7 cellular contexts compared by ENCODE assay signal in genomic region chr14:24051789-24052655, GRCh38. TPM values are rescaled to one million over a fixed set of nuclear protein-coding genes. Genes with fewer than 3 reads are reported as not detected.
DNase-seq lines count a peak whose midpoint lies in the region; ATAC-seq and TF ChIP-seq lines count a peak whose summit lies in the region.

Gene CARMIL3, plus strand, starts transcription at chr14:24052009. Its CDS starts 145 bp downstream, at chr14:24052154.

- H3K4me1 ChIP-seq in mammary epithelial cell (ENCODE audit: insufficient read depth, low read length), result peaks cover 13% of the 10 kb centered on the region

- no peaks in the 10 kb centered on the region for H3K36me3 Mint-ChIP-seq in immature natural killer cell

- ATAC-seq in HG02623 (IDR thresholded peaks at IDR 0.05; ENCODE audit: unreplicated experiment), result peak; percentile 64

- no peaks in the 10 kb centered on the region for H3K79me2 ChIP-seq in mammary epithelial cell (ENCODE audit: insufficient read depth, low read length)

- 6% methylated on average over 7 of the region's 92 CpGs for WGBS in mammary epithelial cell (ENCODE audit: low coverage, missing lambda C conversion rate)

- no TSS peak for BruUV-seq in mammary epithelial cell (replicated peaks; lab: Mats Ljungman, UMichigan)

- no peaks in the 10 kb centered on the region for H3K9me3 Mint-ChIP-seq in immature natural killer cell

- H3K36me3 ChIP-seq in mammary epithelial cell (ENCODE audit: insufficient read depth, low read length), result no peaks in the 10 kb centered on the region

- TF ChIP-seq CTCF in mammary epithelial cell (conservative IDR thresholded peaks at IDR 0.05 in 1 of 2, IDR thresholded peaks at IDR 0.05 in 1 of 2; ENCODE audit: extremely low read depth in 1 of 2, insufficient read depth in 1 of 2, low read depth in 1 of 2, low read length in 2 of 2), result no peak

- in situ Hi-C loops in mammary epithelial cell (cut with MboI; ENCODE audit: low sequenced_read_pairs in 2 of 2), result no loop called here

- TF ChIP-seq POLR2A in GM15510 (IDR thresholded peaks at IDR 0.05; ENCODE audit: borderline replicate concordance, extremely low read depth, insufficient read length), result peak; percentile 59

- intact Hi-C loops in mammary epithelial cell (cut with micrococcal nuclease), result no loop called here

- H3K9ac ChIP-seq in mammary epithelial cell (ENCODE audit: insufficient read depth, low read length), result no peak within 1 kb of the TSS

- peaks cover 1 to 9% (median 7%) of the 10 kb centered on the region in 3 donors for H3K27me3 Mint-ChIP-seq in immature natural killer cell (ENCODE audit: low read depth in 3 of 3)

- DNase-seq in NCI-H128 (lab: John Stamatoyannopoulos, UW; ENCODE audit: unreplicated experiment), result peak; percentile 43
- DNase-seq in UCSD-AML1 (lab: John Stamatoyannopoulos, UW; ENCODE audit: unreplicated experiment), result peak; percentile 64
- DNase-seq in mammary epithelial cell, result peak; percentile 30
- peak; percentile 68 to 75 (median 74) for DNase-seq in immature natural killer cell

- H3K4me3 Mint-ChIP-seq in immature natural killer cell, result peak within 1 kb of the TSS; percentile 83 to 91 (median 90)

- no peaks in the 10 kb centered on the region for H3K9me3 ChIP-seq in mammary epithelial cell (replicated peaks; ENCODE audit: insufficient read depth, low read length)

- H4K20me1 ChIP-seq in mammary epithelial cell (ENCODE audit: insufficient read depth, low read length), result no peaks in the 10 kb centered on the region

- no peak within 1 kb of the TSS for H3K27ac ChIP-seq in mammary epithelial cell (ENCODE audit: insufficient read depth, low read depth, low read length)
- H3K27ac ChIP-seq in skin epidermis, result peak within 1 kb of the TSS in 20 of 21 experiments; percentile 22 to 88 (median 82)

- H2AFZ ChIP-seq in mammary epithelial cell (ENCODE audit: low read depth, low read length), result peak within 1 kb of the TSS; percentile 89

- H3K27ac Mint-ChIP-seq in immature natural killer cell, result peak within 1 kb of the TSS; percentile 18 to 89 (median 78)

- H3K4me2 ChIP-seq in mammary epithelial cell (ENCODE audit: insufficient read depth, low read depth, low read length), result peak within 1 kb of the TSS; percentile 100

- CTCF ChIA-PET in mammary epithelial cell (lab: Charles Lee; ENCODE audit: low non-redundant PET), result interaction anchor here (1.0 kb wide), 1 partner anchor 19 kb away, joined by 3 read pairs; no protein-coding TSS in a partner anchor

- dilution Hi-C loops in mammary epithelial cell (cut with HindIII; ENCODE audit: low sequenced_read_pairs), result no loop called here

- H3K4me1 Mint-ChIP-seq in immature natural killer cell, result peaks cover 24 to 25% of the 10 kb centered on the region in 2 donors

- H3K4me3 ChIP-seq in mammary epithelial cell (replicated peaks in 1 of 3; ENCODE audit: insufficient read depth in 1 of 3, low read depth in 2 of 3, low read length in 3 of 3) (peak within 1 kb of the TSS; percentile 29 to 56 (median 50)), skin epidermis (peak within 1 kb of the TSS; percentile 35 to 74 (median 65))

- H3K27me3 ChIP-seq in mammary epithelial cell (ENCODE audit: insufficient read depth, low read length), result peaks cover 3% of the 10 kb centered on the region

RNA-seq across cellular contexts. Expression of gene CARMIL3, which starts in this region (rescaled TPM):
- total RNA-seq in mammary epithelial cell, result under 1 TPM; 0.17 to 0.31 TPM
- 0.01 TPM for polyA plus RNA-seq in mammary epithelial cell
- not detected for polyA minus RNA-seq in mammary epithelial cell
- polyA plus RNA-seq in immature natural killer cell, result under 1 TPM; 0.09 to 0.82 (median 0.32) TPM

Comparison
In these comparisons a context has a peak if more than half of its experiments do, and no peak if none do; other contexts are left out.
1. Peak in DNase-seq, H3K4me3 ChIP-seq and H3K4me2 ChIP-seq in mammary epithelial cell; RNA of the gene not detected or under 1 TPM.
2. Peak in DNase-seq in immature natural killer cell; RNA of the gene not detected or under 1 TPM.